In genomic region chr1:11284784-11285183, GRCh38 we compare ENCODE assay signal across 1 cellular context.
TF ChIP-seq lines count a peak whose summit lies in the region.

No MANE protein-coding gene starts in this region.

TF ChIP-seq in GM23338, 12 proteins besides CTCF, POLR2A, EP300 and RAD21:
- TF ChIP-seq ETS1 (IDR thresholded peaks at IDR 0.05) (no peak), STAT1 (IDR thresholded peaks at IDR 0.05; ENCODE audit: unreplicated experiment) (no peak), ZNF114 (CRISPR knock-in tag; IDR thresholded peaks at IDR 0.05) (no peak), ZNF462 (CRISPR knock-in tag; IDR thresholded peaks at IDR 0.05) (no peak), NANOG (IDR thresholded peaks at IDR 0.05; ENCODE audit: borderline replicate concordance) (no peak), REST (IDR thresholded peaks at IDR 0.05; ENCODE audit: unreplicated experiment) (no peak), JUNB (IDR thresholded peaks at IDR 0.05; ENCODE audit: unreplicated experiment) (no peak), CREB1 (CRISPR knock-in tag; IDR thresholded peaks at IDR 0.05; ENCODE audit: low read depth) (no peak), POLR2AphosphoS5 (IDR thresholded peaks at IDR 0.05; ENCODE audit: low read depth) (no peak), EZH2 (IDR thresholded peaks at IDR 0.05; ENCODE audit: low read depth, unreplicated experiment) (no peak), EZH2phosphoT487 (IDR thresholded peaks at IDR 0.05; ENCODE audit: unreplicated experiment) (no peak), ZNF331 (CRISPR knock-in tag; IDR thresholded peaks at IDR 0.05; ENCODE audit: low read depth) (no peak)
TF ChIP-seq in GM23338: peak in this region for 0.
